11 cellular contexts compared by ENCODE assay signal in the genomic region with DNA sequence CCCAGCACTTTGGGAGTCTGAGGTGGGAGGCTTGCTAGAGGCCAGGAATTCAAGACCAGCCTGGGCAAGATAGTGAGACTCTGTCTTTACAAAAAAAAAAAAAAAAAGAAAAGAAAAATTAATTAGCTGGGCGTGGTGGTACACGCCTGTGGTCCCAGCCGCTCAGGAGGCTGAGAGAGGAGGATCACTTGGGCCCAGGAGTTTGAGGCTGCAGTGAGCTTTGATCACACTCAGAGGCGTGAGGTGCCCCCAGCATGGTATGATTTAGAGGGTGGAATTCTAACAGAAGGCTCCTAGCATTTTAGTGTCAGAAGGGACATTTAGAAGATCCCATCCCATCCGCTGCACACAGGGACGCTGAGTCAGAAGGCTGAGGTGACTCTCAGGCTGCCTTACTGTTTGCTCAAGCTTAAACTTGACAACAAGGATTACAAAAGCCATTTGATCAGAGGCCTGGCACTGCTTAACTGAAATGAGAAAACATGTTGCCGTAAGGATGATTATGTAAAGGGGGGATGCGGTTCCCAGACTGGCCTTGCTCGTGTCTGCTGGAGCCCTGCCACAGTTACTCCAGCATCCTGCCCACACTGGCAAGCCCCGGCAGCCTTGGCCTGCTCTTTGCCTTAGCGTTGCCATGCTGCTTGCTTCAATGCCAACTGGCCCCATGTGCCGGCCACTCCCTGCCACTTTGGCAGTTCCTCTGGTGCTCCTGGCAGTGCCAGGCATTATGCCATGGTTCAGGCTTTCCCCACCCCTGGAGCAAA. TPM values are rescaled to one million over a fixed set of nuclear protein-coding genes. Genes with fewer than 3 reads are reported as not detected.
DNase-seq lines count a peak whose midpoint lies in the region; TF ChIP-seq lines count a peak whose summit lies in the region.
"Had no signal": no experiment of that assay in that cellular context is flagged by ENCODE, and none has a peak within 500 bp of the region (broad histone marks: within the 10 kb centered on the region; RNA-seq: fewer than 3 reads in every experiment).

No MANE protein-coding gene starts in this region.

- H3K4me1 ChIP-seq in sigmoid colon (peaks cover 0 to 19% (median 5%) of the 10 kb centered on the region in 4 donors), mesendoderm (ENCODE audit: control insufficient read depth, low read depth, low read length) (no peaks in the 10 kb centered on the region)

- H3K18ac ChIP-seq in mesendoderm (ENCODE audit: low read length) = no peak overlapping the region

- H4K5ac ChIP-seq in mesendoderm (ENCODE audit: low read length) = no peak overlapping the region

- H3K4ac ChIP-seq in mesendoderm (ENCODE audit: low read depth, low read length) = no peak overlapping the region

- no peak for TF ChIP-seq POLR2A in sigmoid colon (IDR thresholded peaks at IDR 0.05)

- H2AK5ac ChIP-seq in mesendoderm (ENCODE audit: low read length) = no peak overlapping the region

- H3K4me2 ChIP-seq in mesendoderm (ENCODE audit: low read length) = no peak overlapping the region

- H2BK120ac ChIP-seq in mesendoderm (ENCODE audit: low read depth, low read length) = no peak overlapping the region

- intact Hi-C loops in head of caudate nucleus (cut with DNase I) (no loop called here), sigmoid colon (cut with DNase I) (no loop called here)

- no peak for TF ChIP-seq CTCF in sigmoid colon (IDR thresholded peaks at IDR 0.05)

- no peak overlapping the region for H3K4me3 ChIP-seq in sigmoid colon
- no peak overlapping the region for H3K4me3 ChIP-seq in mesendoderm (ENCODE audit: low read length)

- no peaks in the 10 kb centered on the region for H3K9me3 ChIP-seq in sigmoid colon

- WGBS in sigmoid colon, 2 donors = 81 to 86% methylated on average over 12 of the region's 12 CpGs
- no CpG with 5 or more reads among the region's 12 CpGs for WGBS in mesendoderm (ENCODE audit: extremely low coverage, insufficient coverage, low lambda C conversion rate)

- H3K79me1 ChIP-seq in mesendoderm (ENCODE audit: low read length) = no peaks in the 10 kb centered on the region

- no peaks in the 10 kb centered on the region for H3K79me2 ChIP-seq in mesendoderm (ENCODE audit: control insufficient read depth, insufficient read depth, low read length)

- no peak overlapping the region for H3K56ac ChIP-seq in mesendoderm (ENCODE audit: low read length)

- H3K27ac ChIP-seq in sigmoid colon (peak overlapping the region in 2 of 4 donors; percentile 41 to 50), mesendoderm (ENCODE audit: low read depth, low read length) (no peak overlapping the region)

- H3K23ac ChIP-seq in mesendoderm (ENCODE audit: low read length) = no peak overlapping the region

- DNase-seq in EH (ENCODE audit: low read depth) (peak; percentile 45), SIG-M5 (lab: John Stamatoyannopoulos, UW) (peak; percentile 64), head of caudate nucleus (peak; percentile 24 to 91 (median 70)), sigmoid colon (peak; percentile 88), SW480 (ENCODE audit: low spot score) (no peak), mesendoderm (no peak)
- no peak for DNase-seq in stimulated activated CD4-positive, alpha-beta T cell treated with anti-CD3 and anti-CD28 coated beads, Interleukin-4, amount 100 ng/mL, for 4 hours
- no peak for DNase-seq in stimulated activated CD8-positive, alpha-beta memory T cell treated with anti-CD3 and anti-CD28 coated beads, Interleukin-4, amount 100 ng/mL, for 48 hours
- DNase-seq: NCI-H187; nephron progenitor cell; stimulated activated naive CD4-positive, alpha-beta T cell had no signal

- H3K27me3 ChIP-seq in sigmoid colon (no peaks in the 10 kb centered on the region), mesendoderm (ENCODE audit: insufficient read depth, low read length, poor library complexity) (no peaks in the 10 kb centered on the region)

- no peak overlapping the region for H4K8ac ChIP-seq in mesendoderm (ENCODE audit: low read depth, low read length)

- no peak overlapping the region for H2BK5ac ChIP-seq in mesendoderm (ENCODE audit: low read length)

- no peak overlapping the region for H2BK15ac ChIP-seq in mesendoderm (replicated peaks; ENCODE audit: low read depth)

- TF ChIP-seq EP300 in sigmoid colon (IDR thresholded peaks at IDR 0.05) = no peak

- no peak overlapping the region for H3K9ac ChIP-seq in mesendoderm (ENCODE audit: low read length)

- H3K36me3 ChIP-seq in sigmoid colon (no peaks in the 10 kb centered on the region), mesendoderm (ENCODE audit: control insufficient read depth, insufficient read depth, low read length) (no peaks in the 10 kb centered on the region)

RNA-seq across cellular contexts. Expression of a gene that starts 45.6 kb away (rescaled TPM):
- 10 to 100 TPM in 1 of 4 donors, 1 to 10 TPM in 3; 5.0 to 11.4 (median 5.7) TPM for total RNA-seq in sigmoid colon
- polyA plus RNA-seq in sigmoid colon = 10 to 100 TPM in 1 of 3 donors, 1 to 10 TPM in 1, under 1 TPM in 1; 0.60 to 13.4 (median 4.9) TPM
- 0.59 TPM for polyA plus RNA-seq in mesendoderm (2013, experiment 1 of 2)
- polyA plus RNA-seq in mesendoderm (2013, experiment 2 of 2) = 0.69 TPM

Comparison
In these comparisons a context has a peak if more than half of its experiments do, and no peak if none do; other contexts are left out.
1. DNase-seq: peak in EH (single experiment), SIG-M5 (single experiment), head of caudate nucleus (42 of 42) and sigmoid colon (single experiment); none in SW480 (single experiment), stimulated activated CD4-positive, alpha-beta T cell treated with anti-CD3 and anti-CD28 coated beads, Interleukin-4, amount 100 ng/mL, for 4 hours (0 of 2), stimulated activated CD8-positive, alpha-beta memory T cell treated with anti-CD3 and anti-CD28 coated beads, Interleukin-4, amount 100 ng/mL, for 48 hours (single experiment) and mesendoderm (single experiment).